11 cellular contexts compared by ENCODE assay signal in genomic region chr19:47096721-47097120, GRCh38. TPM values are rescaled to one million over a fixed set of nuclear protein-coding genes. Genes with fewer than 3 reads are reported as not detected.
DNase-seq lines count a peak whose midpoint lies in the region; ATAC-seq, FAIRE-seq and TF ChIP-seq lines count a peak whose summit lies in the region.
"Had no signal": no experiment of that assay in that cellular context is flagged by ENCODE, and none has a peak within 500 bp of the region (broad histone marks: within the 10 kb centered on the region; RNA-seq: fewer than 3 reads in every experiment).

No MANE protein-coding gene starts in this region.

- H3K9me3 ChIP-seq in KOPT-K1 (ENCODE audit: insufficient read depth, low read length, poor library complexity, severe bottlenecking) (no peaks in the 10 kb centered on the region), body of pancreas (no peaks in the 10 kb centered on the region)

- peak; percentile 48 for ATAC-seq in body of pancreas
- peak; percentile 49 for ATAC-seq in left lobe of liver
- no peak for ATAC-seq in stimulated activated effector memory CD8-positive, alpha-beta T cell treated with anti-CD3 and anti-CD28 coated beads, Interleukin-12 subunit alpha, Interleukin-12 subunit beta, amount 100 ng/mL, for 72 hours

- WGBS in body of pancreas, 2 donors, result 10 to 13% methylated on average over 7 to 9 of the region's 9 CpGs

- no peak overlapping the region for H3K4me3 ChIP-seq in body of pancreas

- H3K27ac ChIP-seq in KOPT-K1 (ENCODE audit: low read depth, low read length, poor library complexity, severe bottlenecking) (peak overlapping the region; percentile 85), body of pancreas (peak overlapping the region; percentile 84 to 95 (median 92))

- TF ChIP-seq CTCF in body of pancreas (IDR thresholded peaks at IDR 0.05), result no peak

- peaks cover 66% of the 10 kb centered on the region for H3K4me1 Mint-ChIP-seq in stimulated activated effector memory CD8-positive, alpha-beta T cell treated with anti-CD3 and anti-CD28 coated beads, Interleukin-12 subunit alpha, Interleukin-12 subunit beta, amount 100 ng/mL, for 72 hours

- intact Hi-C loops in body of pancreas (cut with DNase I), result no loop called here

- H3K36me3 ChIP-seq in KOPT-K1 (ENCODE audit: insufficient read depth, low read length), result peaks cover 64% of the 10 kb centered on the region
- peaks cover 0 to 3% of the 10 kb centered on the region in 2 donors for H3K36me3 ChIP-seq in body of pancreas (replicated peaks in 1 of 2; ENCODE audit: insufficient read depth in 1 of 2, low read depth in 2 of 2)

- H3K36me3 Mint-ChIP-seq in stimulated activated effector memory CD8-positive, alpha-beta T cell treated with anti-CD3 and anti-CD28 coated beads, Interleukin-12 subunit alpha, Interleukin-12 subunit beta, amount 100 ng/mL, for 72 hours, result peaks cover 68% of the 10 kb centered on the region

- no peak for TF ChIP-seq POLR2A in body of pancreas (IDR thresholded peaks at IDR 0.05)

- peaks cover 73% of the 10 kb centered on the region for H3K4me1 ChIP-seq in body of pancreas

- no peaks in the 10 kb centered on the region for H3K9me3 Mint-ChIP-seq in stimulated activated effector memory CD8-positive, alpha-beta T cell treated with anti-CD3 and anti-CD28 coated beads, Interleukin-12 subunit alpha, Interleukin-12 subunit beta, amount 100 ng/mL, for 72 hours

- DNase-seq in body of pancreas (peak; percentile 49 to 64 (median 58)), left lobe of liver (ENCODE audit: low spot score) (no peak), Kasumi-1 (lab: John Stamatoyannopoulos, UW) (no peak), frontal cortex (ENCODE audit: low spot score in 2 of 2) (no peak), dedifferentiated amniotic fluid mesenchymal stem cell (ENCODE audit: extremely low spot score) (no peak), D341Med (ENCODE audit: low spot score) (no peak)
- no peak for DNase-seq in stimulated activated effector memory CD8-positive, alpha-beta T cell treated with anti-CD3 and anti-CD28 coated beads, Interleukin-12 subunit alpha, Interleukin-12 subunit beta, amount 100 ng/mL, for 72 hours (ENCODE audit: low spot score in 2 of 2)
- DNase-seq: activated CD4-positive, CD25-positive, alpha-beta regulatory T cell treated with anti-CD3 and anti-CD28 coated beads, Interleukin-2, amount 50 U/mL, for 72 hours; cerebellar nuclear complex; stimulated activated naive CD4-positive, alpha-beta T cell had no signal

- no peak overlapping the region for H3K4me3 Mint-ChIP-seq in stimulated activated effector memory CD8-positive, alpha-beta T cell treated with anti-CD3 and anti-CD28 coated beads, Interleukin-12 subunit alpha, Interleukin-12 subunit beta, amount 100 ng/mL, for 72 hours

- FAIRE-seq in frontal cortex (lab: Jason Lieb, UNC), result no peak

- no peaks in the 10 kb centered on the region for H3K27me3 ChIP-seq in body of pancreas

- H3K27ac Mint-ChIP-seq in stimulated activated effector memory CD8-positive, alpha-beta T cell treated with anti-CD3 and anti-CD28 coated beads, Interleukin-12 subunit alpha, Interleukin-12 subunit beta, amount 100 ng/mL, for 72 hours, result peak overlapping the region; percentile 100

RNA-seq across cellular contexts. Expression of gene ZC3H4, which starts 16.9 kb away (rescaled TPM):
- total RNA-seq in body of pancreas (10 to 100 TPM; 18.9 to 34.3 TPM), left lobe of liver (18.5 TPM), frontal cortex (11.4 TPM)

RNA-seq across cellular contexts. Expression of gene SAE1, which starts 33.9 kb away (rescaled TPM):
- total RNA-seq in body of pancreas, result 10 to 100 TPM; 14.5 to 21.5 TPM
- 22.0 TPM for total RNA-seq in left lobe of liver
- 96.2 TPM for total RNA-seq in frontal cortex

RNA-seq across cellular contexts. Expression of gene TMEM160, which starts 48.3 kb away (rescaled TPM):
- total RNA-seq in body of pancreas, result 10 to 100 TPM; 31.3 to 37.6 TPM
- total RNA-seq in left lobe of liver, result 19.2 TPM
- total RNA-seq in frontal cortex, result 26.1 TPM

Comparison
In these comparisons a context has a peak if more than half of its experiments do, and no peak if none do; other contexts are left out.
1. DNase-seq: peak in body of pancreas (4 of 4); none in left lobe of liver (single experiment), stimulated activated effector memory CD8-positive, alpha-beta T cell treated with anti-CD3 and anti-CD28 coated beads, Interleukin-12 subunit alpha, Interleukin-12 subunit beta, amount 100 ng/mL, for 72 hours (0 of 2), Kasumi-1 (0 of 2), frontal cortex (0 of 2), dedifferentiated amniotic fluid mesenchymal stem cell (single experiment) and D341Med (single experiment).